In the genomic region with DNA sequence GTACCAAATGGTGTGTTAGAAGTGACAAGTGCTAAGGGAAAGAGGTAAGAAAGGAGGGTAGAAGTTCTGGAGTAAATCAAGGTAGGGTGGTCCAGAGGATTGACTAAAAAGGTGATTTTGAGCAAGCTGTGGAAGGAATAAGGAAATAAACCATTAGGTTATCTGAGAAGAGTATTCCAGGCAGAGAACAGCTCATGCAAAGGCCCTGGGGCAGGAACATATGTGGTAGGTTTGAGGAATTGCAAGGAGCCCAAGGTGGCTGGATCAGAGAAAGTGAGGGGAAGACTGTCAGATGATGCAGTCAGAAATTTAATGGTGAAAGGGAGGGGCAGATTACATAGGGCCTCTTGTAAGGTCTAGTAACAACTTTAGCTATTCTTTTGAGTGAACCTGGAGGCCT, we compare ENCODE assay signal across 29 cellular contexts.
DNase-seq lines count a peak whose midpoint lies in the region; ATAC-seq, FAIRE-seq and TF ChIP-seq lines count a peak whose summit lies in the region.
"Had no signal": no experiment of that assay in that cellular context is flagged by ENCODE, and none has a peak within 500 bp of the region (broad histone marks: within the 10 kb centered on the region; RNA-seq: fewer than 3 reads in every experiment).

No MANE protein-coding gene starts in this region.

- no TSS peak for BruUV-seq in K562 (replicated peaks; lab: Mats Ljungman, UMichigan)

- H3K4me1 ChIP-seq in K562 (replicated peaks in 1 of 2; ENCODE audit: control insufficient read depth in 2 of 2, insufficient read depth in 2 of 2, low read length in 2 of 2) (no peaks in the 10 kb centered on the region), gastroesophageal sphincter (peaks cover 0 to 18% (median 6%) of the 10 kb centered on the region in 3 donors), vagina (no peaks in the 10 kb centered on the region)
- H3K4me1 ChIP-seq: BE2C, BLaER1 had no signal

- TF ChIP-seq EP300 in K562 (IDR thresholded peaks at IDR 0.05; ENCODE audit: low read length) (no peak), gastroesophageal sphincter (IDR thresholded peaks at IDR 0.05) (no peak)

- H3K9me1 ChIP-seq in K562 (ENCODE audit: control insufficient read depth, insufficient read depth, low read length): no peaks in the 10 kb centered on the region

- H3K4me3 Mint-ChIP-seq in nephron progenitor cell: no peak overlapping the region
- H3K4me3 Mint-ChIP-seq: CD14-positive monocyte; CD4-positive, alpha-beta memory T cell; CD4-positive, CD25-positive, alpha-beta regulatory T cell; CD8-positive, alpha-beta memory T cell had no signal

- intact Hi-C loops in K562 (cut with micrococcal nuclease) (no loop called here), vagina (cut with DNase I) (no loop called here)

- ATAC-seq in K562 (no peak), gastroesophageal sphincter (no peak), HG02678 (IDR thresholded peaks at IDR 0.05; ENCODE audit: unreplicated experiment) (no peak), HG03159 (IDR thresholded peaks at IDR 0.05; ENCODE audit: unreplicated experiment) (no peak)
- ATAC-seq: GM12878 had no signal

- H4K20me1 ChIP-seq in K562 (replicated peaks; ENCODE audit: control insufficient read depth, insufficient read depth, low read length): no peaks in the 10 kb centered on the region
- H4K20me1 ChIP-seq: BLaER1 had no signal

- no peaks in the 10 kb centered on the region for H3K36me3 Mint-ChIP-seq in nephron progenitor cell (ENCODE audit: low read depth)
- H3K36me3 Mint-ChIP-seq: CD14-positive monocyte; CD4-positive, alpha-beta memory T cell; CD4-positive, CD25-positive, alpha-beta regulatory T cell; CD8-positive, alpha-beta memory T cell had no signal

- DNase-seq in K562 (ENCODE audit: extremely low read depth in 1 of 4, low spot score in 3 of 4) (no peak), coronary artery (ENCODE audit: low spot score) (peak; percentile 12), nephron progenitor cell (no peak), vagina (ENCODE audit: extremely low spot score in 2 of 2) (no peak)
- no peak for DNase-seq in activated CD4-positive, alpha-beta T cell treated with anti-CD3 and anti-CD28 coated beads, Interleukin-2, amount 50 U/mL, for 4 hours
- DNase-seq: 8988T; ACHN; BE2C; C1 segment of cervical spinal cord; CD4-positive, alpha-beta memory T cell; CD4-positive, CD25-positive, alpha-beta regulatory T cell; CD8-positive, alpha-beta memory T cell; COR-L47; DMS 273 treated with DMSO at 0.1 percent for 48 hours; DMS153; DMS53; DMS79; DND-41; EL; GDM1 had no signal

- H3K36me3 ChIP-seq in K562 (ENCODE audit: control insufficient read depth, insufficient read depth, low read length) (no peaks in the 10 kb centered on the region), gastroesophageal sphincter (no peaks in the 10 kb centered on the region), vagina (no peaks in the 10 kb centered on the region)
- H3K36me3 ChIP-seq: BE2C, BLaER1 had no signal

- H3K4me1 Mint-ChIP-seq in nephron progenitor cell: peaks cover 45% of the 10 kb centered on the region
- H3K4me1 Mint-ChIP-seq: CD14-positive monocyte; CD4-positive, alpha-beta memory T cell; CD4-positive, CD25-positive, alpha-beta regulatory T cell; CD8-positive, alpha-beta memory T cell had no signal

- no peak for FAIRE-seq in K562 (lab: Jason Lieb, UNC)
- FAIRE-seq: A204.1, GM12878, GM12892, GM18507 had no signal

- H3K4me2 ChIP-seq in K562 (ENCODE audit: insufficient read depth, low read length): no peak overlapping the region
- H3K4me2 ChIP-seq: BLaER1 had no signal

- H3K27me3 ChIP-seq in K562 (ENCODE audit: control insufficient read depth in 2 of 2, insufficient read depth in 2 of 2, low read length in 2 of 2) (no peaks in the 10 kb centered on the region), gastroesophageal sphincter (no peaks in the 10 kb centered on the region), vagina (no peaks in the 10 kb centered on the region)
- H3K27me3 ChIP-seq: BE2C, BLaER1 had no signal

- in situ Hi-C loops in K562 (cut with MboI): no loop called here

- H3K4me3 ChIP-seq in K562 (no peak overlapping the region), coronary artery (no peak overlapping the region), gastroesophageal sphincter (no peak overlapping the region), vagina (no peak overlapping the region)
- H3K4me3 ChIP-seq: BLaER1, GM12878 had no signal

- peak overlapping the region; percentile 64 for H3K27ac Mint-ChIP-seq in nephron progenitor cell
- H3K27ac Mint-ChIP-seq: CD14-positive monocyte; CD4-positive, alpha-beta memory T cell; CD4-positive, CD25-positive, alpha-beta regulatory T cell; CD8-positive, alpha-beta memory T cell had no signal

- no peak overlapping the region for H2AFZ ChIP-seq in K562 (ENCODE audit: low read depth, low read length)

- peaks cover 5% of the 10 kb centered on the region for H3K27me3 Mint-ChIP-seq in nephron progenitor cell (ENCODE audit: low read depth, poor library complexity)
- H3K27me3 Mint-ChIP-seq: CD4-positive, alpha-beta memory T cell; CD4-positive, CD25-positive, alpha-beta regulatory T cell; CD8-positive, alpha-beta memory T cell had no signal

- POLR2A ChIA-PET in K562 (lab: Yijun Ruan, JAX): no interaction called here

- no peaks in the 10 kb centered on the region for H3K79me2 ChIP-seq in K562 (ENCODE audit: control insufficient read depth, insufficient read depth, low read length)

- TF ChIP-seq RAD21 in K562 (CRISPR knock-in tag; conservative IDR thresholded peaks at IDR 0.05 in 1 of 2, IDR thresholded peaks at IDR 0.05 in 1 of 2): no peak

- CTCF ChIA-PET in K562 (lab: Yijun Ruan, JAX; ENCODE audit: low intra/inter-chr PET ratio): no interaction called here

- no peak overlapping the region for H3K27ac ChIP-seq in K562 (ENCODE audit: extremely low read depth, low read depth, low read length)
- H3K27ac ChIP-seq in coronary artery: no peak overlapping the region
- peak overlapping the region in 3 of 4 donors; percentile 5 to 53 (median 38) for H3K27ac ChIP-seq in gastroesophageal sphincter
- no peak overlapping the region for H3K27ac ChIP-seq in vagina
- H3K27ac ChIP-seq: BLaER1 had no signal

- H3K9me3 Mint-ChIP-seq in nephron progenitor cell: no peaks in the 10 kb centered on the region

- TF ChIP-seq POLR2A in K562 (conservative IDR thresholded peaks at IDR 0.05): no peak
- TF ChIP-seq POLR2A in gastroesophageal sphincter (IDR thresholded peaks at IDR 0.05): no peak
- no peak for TF ChIP-seq POLR2A in vagina (IDR thresholded peaks at IDR 0.05)

- TF ChIP-seq CTCF in K562 (IDR thresholded peaks at IDR 0.05 in 2 of 3, conservative IDR thresholded peaks at IDR 0.05 in 1 of 3; ENCODE audit: insufficient read depth in 2 of 3, low read depth in 1 of 3, low read length in 3 of 3) (no peak), coronary artery (IDR thresholded peaks at IDR 0.05) (no peak), gastroesophageal sphincter (IDR thresholded peaks at IDR 0.05) (no peak), nephron progenitor cell (IDR thresholded peaks at IDR 0.05) (no peak), vagina (IDR thresholded peaks at IDR 0.05) (no peak)

- H3K9me3 ChIP-seq in K562 (replicated peaks; ENCODE audit: control insufficient read depth, insufficient read depth, low read depth, low read length) (no peaks in the 10 kb centered on the region), gastroesophageal sphincter (no peaks in the 10 kb centered on the region), vagina (no peaks in the 10 kb centered on the region)
- H3K9me3 ChIP-seq: BE2C, BLaER1 had no signal

- H3K9ac ChIP-seq in K562 (ENCODE audit: insufficient read depth in 1 of 2, low read depth in 2 of 2, low read length in 2 of 2): no peak overlapping the region
- H3K9ac ChIP-seq: BLaER1 had no signal

TF ChIP-seq in K562, 482 proteins besides CTCF, POLR2A, EP300 and RAD21:
- no peak for TF ChIP-seq SIN3A (IDR thresholded peaks at IDR 0.05; ENCODE audit: borderline replicate concordance in 2 of 2, control insufficient read depth in 1 of 2, low read depth in 2 of 2, low read length in 2 of 2)
- TF ChIP-seq RBM25 (IDR thresholded peaks at IDR 0.05; ENCODE audit: low read depth, low read length, severe bottlenecking): peak; percentile 29
- TF ChIP-seq, protein P1, sequence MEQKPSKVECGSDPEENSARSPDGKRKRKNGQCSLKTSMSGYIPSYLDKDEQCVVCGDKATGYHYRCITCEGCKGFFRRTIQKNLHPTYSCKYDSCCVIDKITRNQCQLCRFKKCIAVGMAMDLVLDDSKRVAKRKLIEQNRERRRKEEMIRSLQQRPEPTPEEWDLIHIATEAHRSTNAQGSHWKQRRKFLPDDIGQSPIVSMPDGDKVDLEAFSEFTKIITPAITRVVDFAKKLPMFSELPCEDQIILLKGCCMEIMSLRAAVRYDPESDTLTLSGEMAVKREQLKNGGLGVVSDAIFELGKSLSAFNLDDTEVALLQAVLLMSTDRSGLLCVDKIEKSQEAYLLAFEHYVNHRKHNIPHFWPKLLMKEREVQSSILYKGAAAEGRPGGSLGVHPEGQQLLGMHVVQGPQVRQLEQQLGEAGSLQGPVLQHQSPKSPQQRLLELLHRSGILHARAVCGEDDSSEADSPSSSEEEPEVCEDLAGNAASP (IDR thresholded peaks at IDR 0.05): no peak

Comparison
In these comparisons a context has a peak if more than half of its experiments do, and no peak if none do; other contexts are left out.
1. H3K27ac ChIP-seq: peak in gastroesophageal sphincter (3 of 4); none in K562 (single experiment), coronary artery (0 of 2) and vagina (single experiment).